Comparison of ENCODE assay signal across 1 cellular context in genomic region chr1:116494351-116494692, GRCh38.
TF ChIP-seq lines count a peak whose summit lies in the region.

No MANE protein-coding gene starts in this region.

TF ChIP-seq in HepG2, 621 proteins besides CTCF, POLR2A, EP300 and RAD21 (continued from another document and continues in another):
- TF ChIP-seq, protein P1, sequence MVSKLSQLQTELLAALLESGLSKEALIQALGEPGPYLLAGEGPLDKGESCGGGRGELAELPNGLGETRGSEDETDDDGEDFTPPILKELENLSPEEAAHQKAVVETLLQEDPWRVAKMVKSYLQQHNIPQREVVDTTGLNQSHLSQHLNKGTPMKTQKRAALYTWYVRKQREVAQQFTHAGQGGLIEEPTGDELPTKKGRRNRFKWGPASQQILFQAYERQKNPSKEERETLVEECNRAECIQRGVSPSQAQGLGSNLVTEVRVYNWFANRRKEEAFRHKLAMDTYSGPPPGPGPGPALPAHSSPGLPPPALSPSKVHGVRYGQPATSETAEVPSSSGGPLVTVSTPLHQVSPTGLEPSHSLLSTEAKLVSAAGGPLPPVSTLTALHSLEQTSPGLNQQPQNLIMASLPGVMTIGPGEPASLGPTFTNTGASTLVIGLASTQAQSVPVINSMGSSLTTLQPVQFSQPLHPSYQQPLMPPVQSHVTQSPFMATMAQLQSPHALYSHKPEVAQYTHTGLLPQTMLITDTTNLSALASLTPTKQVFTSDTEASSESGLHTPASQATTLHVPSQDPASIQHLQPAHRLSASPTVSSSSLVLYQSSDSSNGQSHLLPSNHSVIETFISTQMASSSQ (IDR thresholded peaks at IDR 0.05; ENCODE audit: low read depth), result no peak
- TF ChIP-seq, protein P1 (CRISPR knock-in tag; IDR thresholded peaks at IDR 0.05; ENCODE audit: borderline replicate concordance), result 0 out of 2 replicates have a peak, but pooled peaks have one; percentile 8
- TF ChIP-seq ZNF703 (CRISPR knock-in tag; IDR thresholded peaks at IDR 0.05; ENCODE audit: borderline replicate concordance) (no peak), NBN (conservative IDR thresholded peaks at IDR 0.05) (no peak), ATM (IDR thresholded peaks at IDR 0.05; ENCODE audit: borderline replicate concordance) (no peak), ZNF740 (CRISPR knock-in tag; IDR thresholded peaks at IDR 0.05) (no peak), REL (CRISPR knock-in tag; conservative IDR thresholded peaks at IDR 0.05) (no peak), ZNF138 (CRISPR knock-in tag; IDR thresholded peaks at IDR 0.05; ENCODE audit: low read depth) (no peak), REPIN1 (CRISPR knock-in tag; IDR thresholded peaks at IDR 0.05; ENCODE audit: borderline replicate concordance, low read depth) (no peak), ZNF589 (CRISPR knock-in tag; conservative IDR thresholded peaks at IDR 0.05) (no peak), NCOA5 (CRISPR knock-in tag; IDR thresholded peaks at IDR 0.05) (no peak), NPAS2 (CRISPR knock-in tag; IDR thresholded peaks at IDR 0.05; ENCODE audit: borderline replicate concordance) (no peak), ZNF761 (CRISPR knock-in tag; conservative IDR thresholded peaks at IDR 0.05) (no peak), NRL (CRISPR knock-in tag; IDR thresholded peaks at IDR 0.05; ENCODE audit: borderline replicate concordance) (peak; percentile 41; the same call in 1 of the 2 replicates), PHF8 (CRISPR knock-in tag; IDR thresholded peaks at IDR 0.05) (no peak), PAX8 (CRISPR knock-in tag; IDR thresholded peaks at IDR 0.05; ENCODE audit: borderline replicate concordance) (no peak), HNRNPL (IDR thresholded peaks at IDR 0.05; ENCODE audit: low read depth, low read length) (no peak), FOXM1 (CRISPR knock-in tag; IDR thresholded peaks at IDR 0.05) (no peak), NCOA2 (CRISPR knock-in tag; IDR thresholded peaks at IDR 0.05) (no peak), HNRNPUL1 (IDR thresholded peaks at IDR 0.05; ENCODE audit: low read depth, low read length) (no peak), AGO1 (IDR thresholded peaks at IDR 0.05; ENCODE audit: low read depth, low read length, poor library complexity, severe bottlenecking) (no peak), E2F1 (CRISPR knock-in tag; IDR thresholded peaks at IDR 0.05) (no peak), SMYD3 (CRISPR knock-in tag; IDR thresholded peaks at IDR 0.05) (no peak), ZBTB37 (CRISPR knock-in tag; IDR thresholded peaks at IDR 0.05) (no peak), ZNF564 (CRISPR knock-in tag; IDR thresholded peaks at IDR 0.05) (no peak), MAFG (CRISPR knock-in tag; IDR thresholded peaks at IDR 0.05) (no peak), CEBPG (CRISPR knock-in tag; IDR thresholded peaks at IDR 0.05) (no peak), MAZ (IDR thresholded peaks at IDR 0.05; ENCODE audit: borderline replicate concordance, low read depth, low read length) (no peak), MAZ (CRISPR knock-in tag; IDR thresholded peaks at IDR 0.05; ENCODE audit: low read depth) (no peak), ISX (CRISPR knock-in tag; conservative IDR thresholded peaks at IDR 0.05) (no peak), NFIC (IDR thresholded peaks at IDR 0.05; ENCODE audit: low read length) (no peak), TAF1 (CRISPR knock-in tag; IDR thresholded peaks at IDR 0.05) (no peak)
- TF ChIP-seq, protein P2, sequence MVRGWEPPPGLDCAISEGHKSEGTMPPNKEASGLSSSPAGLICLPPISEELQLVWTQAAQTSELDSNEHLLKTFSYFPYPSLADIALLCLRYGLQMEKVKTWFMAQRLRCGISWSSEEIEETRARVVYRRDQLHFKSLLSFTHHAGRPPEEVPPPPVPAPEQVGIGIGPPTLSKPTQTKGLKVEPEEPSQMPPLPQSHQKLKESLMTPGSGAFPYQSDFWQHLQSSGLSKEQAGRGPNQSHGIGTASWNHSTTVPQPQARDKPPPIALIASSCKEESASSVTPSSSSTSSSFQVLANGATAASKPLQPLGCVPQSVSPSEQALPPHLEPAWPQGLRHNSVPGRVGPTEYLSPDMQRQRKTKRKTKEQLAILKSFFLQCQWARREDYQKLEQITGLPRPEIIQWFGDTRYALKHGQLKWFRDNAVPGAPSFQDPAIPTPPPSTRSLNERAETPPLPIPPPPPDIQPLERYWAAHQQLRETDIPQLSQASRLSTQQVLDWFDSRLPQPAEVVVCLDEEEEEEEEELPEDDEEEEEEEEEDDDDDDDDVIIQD (CRISPR knock-in tag; IDR thresholded peaks at IDR 0.05; ENCODE audit: low read depth), result no peak
- TF ChIP-seq, protein P3, sequence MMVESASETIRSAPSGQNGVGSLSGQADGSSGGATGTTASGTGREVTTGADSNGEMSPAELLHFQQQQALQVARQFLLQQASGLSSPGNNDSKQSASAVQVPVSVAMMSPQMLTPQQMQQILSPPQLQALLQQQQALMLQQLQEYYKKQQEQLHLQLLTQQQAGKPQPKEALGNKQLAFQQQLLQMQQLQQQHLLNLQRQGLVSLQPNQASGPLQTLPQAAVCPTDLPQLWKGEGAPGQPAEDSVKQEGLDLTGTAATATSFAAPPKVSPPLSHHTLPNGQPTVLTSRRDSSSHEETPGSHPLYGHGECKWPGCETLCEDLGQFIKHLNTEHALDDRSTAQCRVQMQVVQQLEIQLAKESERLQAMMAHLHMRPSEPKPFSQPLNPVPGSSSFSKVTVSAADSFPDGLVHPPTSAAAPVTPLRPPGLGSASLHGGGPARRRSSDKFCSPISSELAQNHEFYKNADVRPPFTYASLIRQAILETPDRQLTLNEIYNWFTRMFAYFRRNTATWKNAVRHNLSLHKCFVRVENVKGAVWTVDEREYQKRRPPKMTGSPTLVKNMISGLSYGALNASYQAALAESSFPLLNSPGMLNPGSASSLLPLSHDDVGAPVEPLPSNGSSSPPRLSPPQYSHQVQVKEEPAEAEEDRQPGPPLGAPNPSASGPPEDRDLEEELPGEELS (CRISPR knock-in tag; IDR thresholded peaks at IDR 0.05), result no peak
- TF ChIP-seq, protein P4, sequence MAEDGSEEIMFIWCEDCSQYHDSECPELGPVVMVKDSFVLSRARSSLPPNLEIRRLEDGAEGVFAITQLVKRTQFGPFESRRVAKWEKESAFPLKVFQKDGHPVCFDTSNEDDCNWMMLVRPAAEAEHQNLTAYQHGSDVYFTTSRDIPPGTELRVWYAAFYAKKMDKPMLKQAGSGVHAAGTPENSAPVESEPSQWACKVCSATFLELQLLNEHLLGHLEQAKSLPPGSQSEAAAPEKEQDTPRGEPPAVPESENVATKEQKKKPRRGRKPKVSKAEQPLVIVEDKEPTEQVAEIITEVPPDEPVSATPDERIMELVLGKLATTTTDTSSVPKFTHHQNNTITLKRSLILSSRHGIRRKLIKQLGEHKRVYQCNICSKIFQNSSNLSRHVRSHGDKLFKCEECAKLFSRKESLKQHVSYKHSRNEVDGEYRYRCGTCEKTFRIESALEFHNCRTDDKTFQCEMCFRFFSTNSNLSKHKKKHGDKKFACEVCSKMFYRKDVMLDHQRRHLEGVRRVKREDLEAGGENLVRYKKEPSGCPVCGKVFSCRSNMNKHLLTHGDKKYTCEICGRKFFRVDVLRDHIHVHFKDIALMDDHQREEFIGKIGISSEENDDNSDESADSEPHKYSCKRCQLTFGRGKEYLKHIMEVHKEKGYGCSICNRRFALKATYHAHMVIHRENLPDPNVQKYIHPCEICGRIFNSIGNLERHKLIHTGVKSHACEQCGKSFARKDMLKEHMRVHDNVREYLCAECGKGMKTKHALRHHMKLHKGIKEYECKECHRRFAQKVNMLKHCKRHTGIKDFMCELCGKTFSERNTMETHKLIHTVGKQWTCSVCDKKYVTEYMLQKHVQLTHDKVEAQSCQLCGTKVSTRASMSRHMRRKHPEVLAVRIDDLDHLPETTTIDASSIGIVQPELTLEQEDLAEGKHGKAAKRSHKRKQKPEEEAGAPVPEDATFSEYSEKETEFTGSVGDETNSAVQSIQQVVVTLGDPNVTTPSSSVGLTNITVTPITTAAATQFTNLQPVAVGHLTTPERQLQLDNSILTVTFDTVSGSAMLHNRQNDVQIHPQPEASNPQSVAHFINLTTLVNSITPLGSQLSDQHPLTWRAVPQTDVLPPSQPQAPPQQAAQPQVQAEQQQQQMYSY (CRISPR knock-in tag; IDR thresholded peaks at IDR 0.05), result no peak
- TF ChIP-seq, protein P5, sequence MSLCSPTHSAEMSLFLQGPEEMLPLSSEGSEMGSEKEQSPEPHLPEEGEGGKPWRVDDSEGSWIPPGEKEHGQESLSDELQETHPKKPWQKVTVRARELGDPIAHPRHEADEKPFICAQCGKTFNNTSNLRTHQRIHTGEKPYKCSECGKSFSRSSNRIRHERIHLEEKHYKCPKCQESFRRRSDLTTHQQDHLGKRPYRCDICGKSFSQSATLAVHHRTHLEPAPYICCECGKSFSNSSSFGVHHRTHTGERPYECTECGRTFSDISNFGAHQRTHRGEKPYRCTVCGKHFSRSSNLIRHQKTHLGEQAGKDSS (CRISPR knock-in tag; IDR thresholded peaks at IDR 0.05; ENCODE audit: borderline replicate concordance, low read depth), result no peak
- TF ChIP-seq, protein P6, sequence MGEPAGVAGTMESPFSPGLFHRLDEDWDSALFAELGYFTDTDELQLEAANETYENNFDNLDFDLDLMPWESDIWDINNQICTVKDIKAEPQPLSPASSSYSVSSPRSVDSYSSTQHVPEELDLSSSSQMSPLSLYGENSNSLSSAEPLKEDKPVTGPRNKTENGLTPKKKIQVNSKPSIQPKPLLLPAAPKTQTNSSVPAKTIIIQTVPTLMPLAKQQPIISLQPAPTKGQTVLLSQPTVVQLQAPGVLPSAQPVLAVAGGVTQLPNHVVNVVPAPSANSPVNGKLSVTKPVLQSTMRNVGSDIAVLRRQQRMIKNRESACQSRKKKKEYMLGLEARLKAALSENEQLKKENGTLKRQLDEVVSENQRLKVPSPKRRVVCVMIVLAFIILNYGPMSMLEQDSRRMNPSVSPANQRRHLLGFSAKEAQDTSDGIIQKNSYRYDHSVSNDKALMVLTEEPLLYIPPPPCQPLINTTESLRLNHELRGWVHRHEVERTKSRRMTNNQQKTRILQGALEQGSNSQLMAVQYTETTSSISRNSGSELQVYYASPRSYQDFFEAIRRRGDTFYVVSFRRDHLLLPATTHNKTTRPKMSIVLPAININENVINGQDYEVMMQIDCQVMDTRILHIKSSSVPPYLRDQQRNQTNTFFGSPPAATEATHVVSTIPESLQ (CRISPR knock-in tag; conservative IDR thresholded peaks at IDR 0.05), result no peak
- TF ChIP-seq, protein P7, sequence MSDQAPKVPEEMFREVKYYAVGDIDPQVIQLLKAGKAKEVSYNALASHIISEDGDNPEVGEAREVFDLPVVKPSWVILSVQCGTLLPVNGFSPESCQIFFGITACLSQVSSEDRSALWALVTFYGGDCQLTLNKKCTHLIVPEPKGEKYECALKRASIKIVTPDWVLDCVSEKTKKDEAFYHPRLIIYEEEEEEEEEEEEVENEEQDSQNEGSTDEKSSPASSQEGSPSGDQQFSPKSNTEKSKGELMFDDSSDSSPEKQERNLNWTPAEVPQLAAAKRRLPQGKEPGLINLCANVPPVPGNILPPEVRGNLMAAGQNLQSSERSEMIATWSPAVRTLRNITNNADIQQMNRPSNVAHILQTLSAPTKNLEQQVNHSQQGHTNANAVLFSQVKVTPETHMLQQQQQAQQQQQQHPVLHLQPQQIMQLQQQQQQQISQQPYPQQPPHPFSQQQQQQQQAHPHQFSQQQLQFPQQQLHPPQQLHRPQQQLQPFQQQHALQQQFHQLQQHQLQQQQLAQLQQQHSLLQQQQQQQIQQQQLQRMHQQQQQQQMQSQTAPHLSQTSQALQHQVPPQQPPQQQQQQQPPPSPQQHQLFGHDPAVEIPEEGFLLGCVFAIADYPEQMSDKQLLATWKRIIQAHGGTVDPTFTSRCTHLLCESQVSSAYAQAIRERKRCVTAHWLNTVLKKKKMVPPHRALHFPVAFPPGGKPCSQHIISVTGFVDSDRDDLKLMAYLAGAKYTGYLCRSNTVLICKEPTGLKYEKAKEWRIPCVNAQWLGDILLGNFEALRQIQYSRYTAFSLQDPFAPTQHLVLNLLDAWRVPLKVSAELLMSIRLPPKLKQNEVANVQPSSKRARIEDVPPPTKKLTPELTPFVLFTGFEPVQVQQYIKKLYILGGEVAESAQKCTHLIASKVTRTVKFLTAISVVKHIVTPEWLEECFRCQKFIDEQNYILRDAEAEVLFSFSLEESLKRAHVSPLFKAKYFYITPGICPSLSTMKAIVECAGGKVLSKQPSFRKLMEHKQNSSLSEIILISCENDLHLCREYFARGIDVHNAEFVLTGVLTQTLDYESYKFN (CRISPR knock-in tag; conservative IDR thresholded peaks at IDR 0.05), result no peak
